8 cellular contexts compared by ENCODE assay signal in the genomic region with DNA sequence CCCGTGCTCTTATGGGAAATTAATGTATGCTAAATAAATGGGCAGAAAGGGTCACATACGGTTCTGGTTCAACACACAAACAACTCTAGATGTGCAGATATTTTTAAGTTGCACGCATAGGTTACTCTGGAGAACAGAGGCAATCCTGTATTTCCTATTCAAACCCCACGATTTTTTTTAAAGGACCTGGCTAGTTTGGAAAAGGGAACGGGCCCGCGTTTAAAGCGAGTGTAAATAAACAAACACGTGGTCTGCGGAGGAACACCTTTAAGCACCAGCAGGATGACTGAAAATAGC. TPM values are rescaled to one million over a fixed set of nuclear protein-coding genes. Genes with fewer than 3 reads are reported as not detected.
DNase-seq lines count a peak whose midpoint lies in the region; ATAC-seq and TF ChIP-seq lines count a peak whose summit lies in the region.

No MANE protein-coding gene starts in this region.

- H3K4me2 ChIP-seq in MM.1S (ENCODE audit: low read depth, low read length): peak overlapping the region; percentile 84

- H3K36me3 ChIP-seq in CD8-positive, alpha-beta memory T cell (ENCODE audit: insufficient read depth, low read length): peaks cover 25% of the 10 kb centered on the region
- H3K36me3 ChIP-seq in MM.1S (replicated peaks; ENCODE audit: insufficient read depth, low read length): 0 out of 2 replicates have a peak, but pooled peaks cover 3% of the 10 kb centered on the region

- no peaks in the 10 kb centered on the region for H3F3A ChIP-seq in MM.1S (ENCODE audit: insufficient read depth, low read length)

- H3K9me3 Mint-ChIP-seq in CD8-positive, alpha-beta memory T cell: no peaks in the 10 kb centered on the region
- no peaks in the 10 kb centered on the region for H3K9me3 Mint-ChIP-seq in dendritic cell treated with granulocyte-macrophage colony-stimulating factor and Interleukin-4, amounts not matched to agents 40 ng/mL and 50 ng/mL, for 4 days
- H3K9me3 Mint-ChIP-seq in nephron: no peaks in the 10 kb centered on the region

- H4K20me1 ChIP-seq in MM.1S (ENCODE audit: insufficient read depth, low read length): no peaks in the 10 kb centered on the region

- H3K27ac Mint-ChIP-seq in CD8-positive, alpha-beta memory T cell: peak overlapping the region; percentile 84 to 99 (median 98)
- peak overlapping the region; percentile 94 for H3K27ac Mint-ChIP-seq in dendritic cell treated with granulocyte-macrophage colony-stimulating factor and Interleukin-4, amounts not matched to agents 40 ng/mL and 50 ng/mL, for 4 days
- H3K27ac Mint-ChIP-seq in nephron: peak overlapping the region; percentile 87 to 95 (median 94)

- peak overlapping the region; percentile 90 to 99 (median 96) for H3K4me3 Mint-ChIP-seq in CD8-positive, alpha-beta memory T cell
- peak overlapping the region; percentile 90 for H3K4me3 Mint-ChIP-seq in dendritic cell treated with granulocyte-macrophage colony-stimulating factor and Interleukin-4, amounts not matched to agents 40 ng/mL and 50 ng/mL, for 4 days
- peak overlapping the region; percentile 87 to 97 (median 92) for H3K4me3 Mint-ChIP-seq in nephron

- H3K27me3 ChIP-seq in CD8-positive, alpha-beta memory T cell (ENCODE audit: insufficient read depth, low read length, poor library complexity, severe bottlenecking): no peaks in the 10 kb centered on the region
- H3K27me3 ChIP-seq in MM.1S (replicated peaks; ENCODE audit: insufficient read depth, low read length): no peaks in the 10 kb centered on the region

- POLR2A ChIA-PET in CD8-positive, alpha-beta memory T cell (lab: Charles Lee): no interaction called here

- DNase-seq in CD8-positive, alpha-beta memory T cell: peak in 1 of 5 donors; percentile 8
- DNase-seq in MM.1S: peak; percentile 38
- DNase-seq in NCI-H1048 (lab: John Stamatoyannopoulos, UW): no peak
- DNase-seq in stimulated activated CD4-positive, alpha-beta T cell treated with anti-CD3 and anti-CD28 coated beads, Interleukin-12 subunit alpha, Interleukin-12 subunit beta, amount 100 ng/mL, for 4 hours: no peak
- no peak for DNase-seq in GM13976 (ENCODE audit: low spot score)

- H3K4me1 Mint-ChIP-seq in CD8-positive, alpha-beta memory T cell: peaks cover 47 to 68% (median 56%) of the 10 kb centered on the region in 3 donors
- peaks cover 25% of the 10 kb centered on the region for H3K4me1 Mint-ChIP-seq in dendritic cell treated with granulocyte-macrophage colony-stimulating factor and Interleukin-4, amounts not matched to agents 40 ng/mL and 50 ng/mL, for 4 days (ENCODE audit: low read depth)
- H3K4me1 Mint-ChIP-seq in nephron: peaks cover 22% of the 10 kb centered on the region

- peaks cover 55% of the 10 kb centered on the region for H3K79me2 ChIP-seq in MM.1S (ENCODE audit: low read length)

- H3K27me3 Mint-ChIP-seq in CD8-positive, alpha-beta memory T cell: no peaks in the 10 kb centered on the region
- no peaks in the 10 kb centered on the region for H3K27me3 Mint-ChIP-seq in dendritic cell treated with granulocyte-macrophage colony-stimulating factor and Interleukin-4, amounts not matched to agents 40 ng/mL and 50 ng/mL, for 4 days
- H3K27me3 Mint-ChIP-seq in nephron (ENCODE audit: low read depth): no peaks in the 10 kb centered on the region

- no peaks in the 10 kb centered on the region for H3K9me3 ChIP-seq in CD8-positive, alpha-beta memory T cell (ENCODE audit: low read length)
- H3K9me3 ChIP-seq in MM.1S (replicated peaks; ENCODE audit: insufficient read depth, low read length): no peaks in the 10 kb centered on the region

- intact Hi-C loops in dendritic cell treated with granulocyte-macrophage colony-stimulating factor and Interleukin-4, amounts not matched to agents 40 ng/mL and 50 ng/mL, for 4 days (cut with micrococcal nuclease): loop anchor here (5.0 to 10.0 kb wide), 3 partner anchors 366 to 751 kb away; partner anchors contain the start of genes C11orf54, CWC15, KDM4D and PANX1

- peak overlapping the region; percentile 95 for H3K9ac ChIP-seq in MM.1S (ENCODE audit: low read length)

- TF ChIP-seq CTCF in MM.1S (IDR thresholded peaks at IDR 0.05; ENCODE audit: low read length): no peak
- no peak for TF ChIP-seq CTCF in nephron (IDR thresholded peaks at IDR 0.05; ENCODE audit: unreplicated experiment in 3 of 3)
- TF ChIP-seq CTCF in GM13976 (IDR thresholded peaks at IDR 0.05; ENCODE audit: borderline replicate concordance, control extremely low read depth, extremely low read depth, insufficient read depth, missing control alignments): no peak

- peaks cover 12 to 52% (median 24%) of the 10 kb centered on the region in 3 donors for H3K36me3 Mint-ChIP-seq in CD8-positive, alpha-beta memory T cell
- H3K36me3 Mint-ChIP-seq in dendritic cell treated with granulocyte-macrophage colony-stimulating factor and Interleukin-4, amounts not matched to agents 40 ng/mL and 50 ng/mL, for 4 days (ENCODE audit: low read depth): peaks cover 51% of the 10 kb centered on the region
- peaks cover 32% of the 10 kb centered on the region for H3K36me3 Mint-ChIP-seq in nephron (ENCODE audit: low read depth)

- ATAC-seq in GM21723 (IDR thresholded peaks at IDR 0.05; ENCODE audit: unreplicated experiment): peak; percentile 42

- peak overlapping the region; percentile 91 for H3K27ac ChIP-seq in CD8-positive, alpha-beta memory T cell (ENCODE audit: low read depth, low read length)
- peak overlapping the region; percentile 70; the same call in 1 of the 2 replicates for H3K27ac ChIP-seq in MM.1S (ENCODE audit: low read length)

- H3K4me3 ChIP-seq in CD8-positive, alpha-beta memory T cell (ENCODE audit: low read length): peak overlapping the region; percentile 84
- H3K4me3 ChIP-seq in MM.1S (ENCODE audit: low read length): peak overlapping the region; percentile 81

- CTCF ChIA-PET in CD8-positive, alpha-beta memory T cell (lab: Charles Lee): interaction anchor here (1.7 kb wide), 1 partner anchor 12 kb away, joined by 6 read pairs; no protein-coding TSS in a partner anchor

- peak overlapping the region; percentile 93 for H2AFZ ChIP-seq in MM.1S (ENCODE audit: low read length)

- no peaks in the 10 kb centered on the region for H3K9me2 ChIP-seq in MM.1S (replicated peaks; ENCODE audit: insufficient read depth, low read length)

- in situ Hi-C loops in GM13976 (cut with MboI; ENCODE audit: low sequenced_read_pairs, unreplicated experiment): no loop called here

- peaks cover 31% of the 10 kb centered on the region for H3K4me1 ChIP-seq in CD8-positive, alpha-beta memory T cell (ENCODE audit: insufficient read depth, low read length)
- peaks cover 12% of the 10 kb centered on the region; the same call in 1 of the 2 replicates for H3K4me1 ChIP-seq in MM.1S (ENCODE audit: low read length)

RNA-seq across cellular contexts. Expression of gene MRE11, which starts 0.6 kb away (rescaled TPM):
- total RNA-seq in CD8-positive, alpha-beta memory T cell: 10 to 100 TPM; 39.8 to 40.0 TPM
- polyA plus RNA-seq in CD8-positive, alpha-beta memory T cell: 14.4 TPM

RNA-seq across cellular contexts. Expression of gene ANKRD49, which starts 0.7 kb away (rescaled TPM):
- 10 to 100 TPM; 21.6 to 25.9 TPM for total RNA-seq in CD8-positive, alpha-beta memory T cell
- 28.3 TPM for polyA plus RNA-seq in CD8-positive, alpha-beta memory T cell

RNA-seq across cellular contexts. Expression of gene C11orf97, which starts 19.2 kb away (rescaled TPM):
- not detected for total RNA-seq in CD8-positive, alpha-beta memory T cell
- not detected for polyA plus RNA-seq in CD8-positive, alpha-beta memory T cell

RNA-seq across cellular contexts. Expression of gene FUT4, which starts 50.6 kb away (rescaled TPM):
- total RNA-seq in CD8-positive, alpha-beta memory T cell: 1 to 10 TPM; 7.6 to 7.9 TPM
- 2.1 TPM for polyA plus RNA-seq in CD8-positive, alpha-beta memory T cell
